Comparison of ENCODE assay signal across 18 cellular contexts in genomic region chr7:157673573-157673972, GRCh38.
A peak's percentile ranks its signal among the peaks of the same experiment; 100 is the strongest.
DNase-seq lines count a peak whose midpoint lies in the region; ATAC-seq and TF ChIP-seq lines count a peak whose summit lies in the region.
"Had no signal": no experiment of that assay in that cellular context is flagged by ENCODE, and none has a peak within 500 bp of the region (broad histone marks: within the 10 kb centered on the region; RNA-seq: fewer than 3 reads in every experiment).

No MANE protein-coding gene starts in this region.

- H3K4me2 ChIP-seq in H9 (ENCODE audit: insufficient read depth, insufficient read length, low read length): no peak overlapping the region

- H3K79me2 ChIP-seq in H9 (ENCODE audit: insufficient read depth, low read length): no peaks in the 10 kb centered on the region

- H3K27me3 Mint-ChIP-seq in activated naive CD4-positive, alpha-beta T cell treated with anti-CD3 and anti-CD28 coated beads, Interleukin-2, amount 10 ng/mL, durations not matched to agents 7 days and 5 days: peaks cover 95% of the 10 kb centered on the region
- peaks cover 100% of the 10 kb centered on the region for H3K27me3 Mint-ChIP-seq in H9 (ENCODE audit: low read depth)

- peaks cover 8% of the 10 kb centered on the region for H3K4me1 Mint-ChIP-seq in activated naive CD4-positive, alpha-beta T cell treated with anti-CD3 and anti-CD28 coated beads, Interleukin-2, amount 10 ng/mL, durations not matched to agents 7 days and 5 days
- H3K4me1 Mint-ChIP-seq in H9: peaks cover 19 to 43% of the 10 kb centered on the region in 2 experiments

- no peak overlapping the region for H4K5ac ChIP-seq in H9 (ENCODE audit: insufficient read length, low read depth, low read length)

- H3K27ac ChIP-seq in H9 (ENCODE audit: insufficient read length, low read depth, low read length) (no peak overlapping the region), upper lobe of right lung (no peak overlapping the region)
- H3K27ac ChIP-seq: GM23248 had no signal

- no peak overlapping the region for H3K18ac ChIP-seq in H9 (ENCODE audit: insufficient read length, low read depth, low read length)

- peaks cover 4% of the 10 kb centered on the region for H4K20me1 ChIP-seq in H9 (ENCODE audit: control insufficient read depth, insufficient read depth, insufficient read length)

- no peak overlapping the region for H3K4me3 Mint-ChIP-seq in activated naive CD4-positive, alpha-beta T cell treated with anti-CD3 and anti-CD28 coated beads, Interleukin-2, amount 10 ng/mL, durations not matched to agents 7 days and 5 days
- H3K4me3 Mint-ChIP-seq in H9: no peak overlapping the region
- H3K4me3 Mint-ChIP-seq: B cell; CD8-positive, alpha-beta T cell had no signal

- H2BK15ac ChIP-seq in H9 (ENCODE audit: low read depth, low read length): no peak overlapping the region

- intact Hi-C loops in upper lobe of right lung (cut with DNase I): no loop called here

- no peak overlapping the region for H3K14ac ChIP-seq in H9 (ENCODE audit: insufficient read depth, low read length)

- CTCF ChIA-PET in activated naive CD4-positive, alpha-beta T cell treated with anti-CD3 and anti-CD28 coated beads, Interleukin-2, amount 10 ng/mL, durations not matched to agents 7 days and 5 days (lab: Charles Lee): no interaction called here

- ATAC-seq in upper lobe of right lung (no peak), GM18870 (IDR thresholded peaks at IDR 0.05; ENCODE audit: unreplicated experiment) (no peak), GM21737 (IDR thresholded peaks at IDR 0.05; ENCODE audit: unreplicated experiment) (no peak)
- ATAC-seq: CD8-positive, alpha-beta T cell had no signal

- peaks cover 3% of the 10 kb centered on the region; the same call in 1 of the 2 replicates for H3K27me3 ChIP-seq in H9 (ENCODE audit: insufficient read depth, low read length)
- H3K27me3 ChIP-seq in upper lobe of right lung: peaks cover 30% of the 10 kb centered on the region

- no peak overlapping the region for H2BK120ac ChIP-seq in H9 (ENCODE audit: low read depth, low read length, poor library complexity, severe bottlenecking)

- H3K79me1 ChIP-seq in H9 (ENCODE audit: insufficient read depth, low read depth, low read length, poor library complexity, severe bottlenecking): no peaks in the 10 kb centered on the region

- H4K8ac ChIP-seq in H9 (replicated peaks; ENCODE audit: insufficient read length, low read depth, low read length): no peak overlapping the region

- no peaks in the 10 kb centered on the region for H3K36me3 ChIP-seq in upper lobe of right lung

- H2AK5ac ChIP-seq in H9 (ENCODE audit: insufficient read length, low read length): no peak overlapping the region

- no peak overlapping the region for H2BK12ac ChIP-seq in H9 (ENCODE audit: insufficient read length, low read depth, low read length)

- H3K9me3 Mint-ChIP-seq in activated naive CD4-positive, alpha-beta T cell treated with anti-CD3 and anti-CD28 coated beads, Interleukin-2, amount 10 ng/mL, durations not matched to agents 7 days and 5 days: no peaks in the 10 kb centered on the region
- no peaks in the 10 kb centered on the region for H3K9me3 Mint-ChIP-seq in H9
- H3K9me3 Mint-ChIP-seq: CD8-positive, alpha-beta T cell had no signal

- H3K56ac ChIP-seq in H9 (ENCODE audit: insufficient read length, low read depth, low read length): no peak overlapping the region

- no peak overlapping the region for H2BK20ac ChIP-seq in H9 (ENCODE audit: low read depth, low read length, poor library complexity, severe bottlenecking)

- no peak overlapping the region for H2AFZ ChIP-seq in H9 (ENCODE audit: low read length)
- H2AFZ ChIP-seq: GM23248 had no signal

- H3K36me3 Mint-ChIP-seq in activated naive CD4-positive, alpha-beta T cell treated with anti-CD3 and anti-CD28 coated beads, Interleukin-2, amount 10 ng/mL, durations not matched to agents 7 days and 5 days: no peaks in the 10 kb centered on the region
- no peaks in the 10 kb centered on the region; a peak in 1 of 7 replicates for H3K36me3 Mint-ChIP-seq in H9 (ENCODE audit: insufficient read depth in 1 of 3, low read depth in 3 of 3)
- H3K36me3 Mint-ChIP-seq: CD8-positive, alpha-beta T cell had no signal

- peak; percentile 13 for DNase-seq in activated naive CD4-positive, alpha-beta T cell treated with anti-CD3 and anti-CD28 coated beads, Interleukin-2, amount 10 ng/mL, durations not matched to agents 7 days and 5 days
- no peak for DNase-seq in activated naive CD4-positive, alpha-beta T cell treated with anti-CD3 and anti-CD28 coated beads, Interleukin-2, amount 50 U/mL, for 16 hours
- DNase-seq in H9: peak; percentile 21
- DNase-seq in mesenteric fat pad (ENCODE audit: low spot score): peak; percentile 37
- DNase-seq in upper lobe of right lung: peak; percentile 54
- DNase-seq: DMS79 treated with DMSO at 0.1 percent for 48 hours; GM23248; HCEC 1CT; KG1; MV-4-11; NCI-H1694 treated with DMSO at 0.1 percent for 48 hours; NCI-H748 treated with DMSO at 0.1 percent for 48 hours; NK-92 treated with Interleukin-12 subunit alpha and Interleukin-12 subunit beta, amount 100 ng/mL, for 24 hours; SIG-M5 had no signal

- H3K23ac ChIP-seq in H9 (ENCODE audit: insufficient read length, low read depth, low read length): no peak overlapping the region

- H3K9me3 ChIP-seq in H9 (ENCODE audit: control insufficient read depth, low read depth, low read length): no peaks in the 10 kb centered on the region
- H3K9me3 ChIP-seq in upper lobe of right lung: no peaks in the 10 kb centered on the region

- H3K4me1 ChIP-seq in H9 (ENCODE audit: insufficient read depth, low read length): no peaks in the 10 kb centered on the region
- no peaks in the 10 kb centered on the region for H3K4me1 ChIP-seq in upper lobe of right lung

- H2BK5ac ChIP-seq in H9 (ENCODE audit: insufficient read length, low read length): no peak overlapping the region

- no peak for TF ChIP-seq CTCF in H9 (conservative IDR thresholded peaks at IDR 0.05)
- no peak for TF ChIP-seq CTCF in upper lobe of right lung (IDR thresholded peaks at IDR 0.05)

- no peaks in the 10 kb centered on the region for H3K23me2 ChIP-seq in H9 (ENCODE audit: insufficient read length, low read depth, low read length, poor library complexity, severe bottlenecking)

- no peak overlapping the region for H3K27ac Mint-ChIP-seq in activated naive CD4-positive, alpha-beta T cell treated with anti-CD3 and anti-CD28 coated beads, Interleukin-2, amount 10 ng/mL, durations not matched to agents 7 days and 5 days
- H3K27ac Mint-ChIP-seq in H9: peak overlapping the region in 1 of 3 experiments; percentile 67; a peak in 1 of 7 replicates
- H3K27ac Mint-ChIP-seq: B cell; CD8-positive, alpha-beta T cell had no signal

- H4K91ac ChIP-seq in H9 (ENCODE audit: insufficient read length, low read depth, low read length): no peak overlapping the region

- no peak overlapping the region for H3K4me3 ChIP-seq in upper lobe of right lung
- H3K4me3 ChIP-seq: GM23248 had no signal

- no peak overlapping the region for H3T11ph ChIP-seq in H9 (ENCODE audit: low read length)

- H3K9ac ChIP-seq in H9 (ENCODE audit: extremely low read depth, insufficient read length, low read length): no peak overlapping the region
- H3K9ac ChIP-seq: GM23248 had no signal

- H3K4ac ChIP-seq in H9 (ENCODE audit: low read depth, low read length): no peak overlapping the region

- WGBS in H9 (ENCODE audit: extremely low coverage, insufficient read length, low lambda C conversion rate): no CpG with 5 or more reads among the region's 14 CpGs
